Comparison of ENCODE assay signal across 1 cellular context in the genomic region with DNA sequence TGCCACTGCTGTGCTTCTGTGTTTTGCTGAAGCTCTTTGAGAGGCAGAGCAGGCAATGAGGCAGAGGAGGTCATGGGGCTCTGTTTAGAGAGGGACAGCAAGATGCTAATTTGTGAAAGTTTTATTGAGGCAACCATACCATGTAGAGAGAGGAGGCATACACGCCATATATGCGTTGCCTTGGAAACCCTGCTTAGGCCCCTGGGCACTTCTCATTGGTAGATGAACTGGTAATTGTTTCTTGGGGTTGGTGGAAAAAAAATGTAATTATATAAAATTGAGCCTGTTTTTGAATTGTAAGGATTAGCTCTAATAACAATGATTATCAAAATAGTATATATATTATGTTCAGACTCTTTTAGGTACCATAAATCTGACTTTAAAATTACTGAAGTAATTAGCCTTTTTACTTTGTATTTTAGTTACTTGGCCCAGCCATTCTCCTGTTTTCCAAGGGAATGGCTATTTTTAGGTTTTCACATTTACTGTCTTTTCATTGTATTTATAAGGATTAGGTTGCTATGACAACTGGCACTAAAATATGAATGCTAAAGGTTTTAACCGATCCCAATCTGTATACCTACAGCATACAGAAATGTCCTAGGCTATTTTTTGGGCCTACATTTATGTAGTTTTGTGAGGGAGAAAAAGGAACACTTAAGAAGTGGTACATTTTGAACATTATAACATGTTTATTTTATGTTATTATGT.
TF ChIP-seq lines count a peak whose summit lies in the region.

No MANE protein-coding gene starts in this region.

TF ChIP-seq in IMR-90, 13 proteins besides CTCF, POLR2A, EP300 and RAD21:
- TF ChIP-seq RCOR1 (IDR thresholded peaks at IDR 0.05; ENCODE audit: insufficient replicate concordance, low read length) (no peak), BHLHE40 (IDR thresholded peaks at IDR 0.05; ENCODE audit: low read depth, low read length) (no peak), CEBPB (IDR thresholded peaks at IDR 0.05; ENCODE audit: low read depth, low read length) (no peak), SMC3 (IDR thresholded peaks at IDR 0.05; ENCODE audit: low read depth, low read length) (no peak), RFX5 (IDR thresholded peaks at IDR 0.05; ENCODE audit: low read depth, low read length) (no peak), CHD1 (IDR thresholded peaks at IDR 0.05; ENCODE audit: low read depth, low read length) (no peak), NFE2L2 (IDR thresholded peaks at IDR 0.05; ENCODE audit: low read depth, low read length) (no peak), FOS (IDR thresholded peaks at IDR 0.05; ENCODE audit: low read depth, low read length) (no peak)
